In genomic region chr4:43586813-43587212, GRCh38 we compare ENCODE assay signal across 33 cellular contexts.
"Had no signal": no experiment of that assay in that cellular context is flagged by ENCODE, and none has a peak within 500 bp of the region (broad histone marks: within the 10 kb centered on the region; RNA-seq: fewer than 3 reads in every experiment).

No MANE protein-coding gene starts in this region.

- H3K4me1 ChIP-seq: adrenal gland, body of pancreas, breast epithelium had no signal

- H3K9me3 ChIP-seq: adrenal gland, body of pancreas, breast epithelium had no signal

- H3K4me3 ChIP-seq: adrenal gland, body of pancreas, breast epithelium had no signal

- H3K36me3 ChIP-seq: adrenal gland, brain microvascular endothelial cell, breast epithelium had no signal

- ATAC-seq: activated CD8-positive, alpha-beta T cell treated with anti-CD3 and anti-CD28 coated beads for 36 hours; activated naive CD4-positive, alpha-beta T cell treated with anti-CD3 and anti-CD28 coated beads, Interleukin-2, amount 50 U/mL, for 72 hours; activated T-cell treated with anti-CD3 and anti-CD28 coated beads, Interleukin-2, amount 50 U/mL, for 4 hours; activated T-cell treated with anti-CD3 and anti-CD28 coated beads, Interleukin-2, amount 50 U/mL, for 72 hours; activated T-helper 17 cell treated with anti-CD3 and anti-CD28 coated beads, Interleukin-2, amount 50 U/mL, for 72 hours; body of pancreas had no signal

- H3K27me3 ChIP-seq: adrenal gland, body of pancreas, brain microvascular endothelial cell, breast epithelium had no signal

- DNase-seq: activated B cell treated with CpG ODN at 0.5 μM for 24 hours; activated CD4-positive, alpha-beta memory T cell treated with anti-CD3 and anti-CD28 coated beads for 36 hours; activated CD4-positive, alpha-beta T cell treated with anti-CD3 and anti-CD28 coated beads for 4 hours; activated CD4-positive, alpha-beta T cell treated with anti-CD3 and anti-CD28 coated beads, Interleukin-2, amount 10 ng/mL, durations not matched to agents 24 days and 14 days; activated CD4-positive, alpha-beta T cell treated with anti-CD3 and anti-CD28 coated beads, Interleukin-2, amount 50 U/mL, for 1 hour; activated CD4-positive, alpha-beta T cell treated with anti-CD3 and anti-CD28 coated beads, Interleukin-2, amount 50 U/mL, for 4 hours; activated CD4-positive, CD25-positive, alpha-beta regulatory T cell treated with anti-CD3 and anti-CD28 coated beads, Interleukin-2, amount 50 U/mL, for 72 hours; activated CD8-positive, alpha-beta memory T cell treated with anti-CD3 and anti-CD28 coated beads, Interleukin-2, amount 50 U/mL, for 4 hours; activated CD8-positive, alpha-beta T cell treated with anti-CD3 and anti-CD28 coated beads for 36 hours; activated effector memory CD4-positive, alpha-beta T cell treated with anti-CD3 and anti-CD28 coated beads, Interleukin-2, amount 50 U/mL, for 16 hours; activated gamma-delta T cell treated with Interleukin-2 at 50 U/mL for 16 hours; activated naive CD4-positive, alpha-beta T cell; activated naive CD4-positive, alpha-beta T cell treated with anti-CD3 and anti-CD28 coated beads for 36 hours; activated naive CD4-positive, alpha-beta T cell treated with anti-CD3 and anti-CD28 coated beads, Interleukin-2, amount 50 U/mL, for 16 hours; activated naive CD8-positive, alpha-beta T cell treated with anti-CD3 and anti-CD28 coated beads for 36 hours; activated T-cell treated with anti-CD3 and anti-CD28 coated beads for 4 hours; activated T-cell treated with anti-CD3 and anti-CD28 coated beads, Interleukin-2, amount 50 U/mL, for 1 hour; activated T-cell treated with anti-CD3 and anti-CD28 coated beads, Interleukin-2, amount 50 U/mL, for 4 hours; activated T-cell treated with anti-CD3 and anti-CD28 coated beads, Interleukin-2, amount 50 U/mL, for 72 hours; adrenal gland; amniotic stem cell; aorta; body of pancreas; brain microvascular endothelial cell; central memory CD4-positive, alpha-beta T cell; T-helper 2 cell; T-helper 9 cell had no signal

- H3K27ac ChIP-seq: adrenal gland, body of pancreas, brain microvascular endothelial cell, breast epithelium, VCaP had no signal

- FAIRE-seq: astrocyte, TTC549 had no signal
